In the genomic region with DNA sequence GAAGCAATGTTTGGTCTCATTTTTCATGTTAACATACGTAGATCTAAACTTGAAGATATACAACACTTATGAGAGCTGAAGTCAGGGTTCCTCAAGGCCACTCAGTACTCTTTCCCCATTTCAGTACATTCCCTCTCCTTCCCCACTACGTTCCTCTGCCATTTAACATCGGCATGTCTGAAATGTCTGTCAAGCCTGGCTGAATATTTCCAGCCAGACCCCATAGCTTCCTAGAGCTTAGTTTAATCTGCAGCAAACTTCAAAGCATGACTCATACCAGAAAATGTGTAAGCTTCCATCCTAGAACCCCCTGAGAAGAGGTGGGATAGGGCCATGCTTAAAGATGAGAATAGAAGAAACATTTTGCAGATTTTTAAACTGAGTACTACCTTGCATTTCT, we compare ENCODE assay signal across 21 cellular contexts. TPM values are rescaled to one million over a fixed set of nuclear protein-coding genes. Genes with fewer than 3 reads are reported as not detected.
DNase-seq lines count a peak whose midpoint lies in the region; ATAC-seq and TF ChIP-seq lines count a peak whose summit lies in the region.
"Had no signal": no experiment of that assay in that cellular context is flagged by ENCODE, and none has a peak within 500 bp of the region (broad histone marks: within the 10 kb centered on the region; RNA-seq: fewer than 3 reads in every experiment).

No MANE protein-coding gene starts in this region.

- no peak for TF ChIP-seq CTCF in HFFc6 (IDR thresholded peaks at IDR 0.05)

- H3K4me3 Mint-ChIP-seq in activated naive CD8-positive, alpha-beta T cell treated with anti-CD3 and anti-CD28 coated beads, Interleukin-2, amount 10 ng/mL, durations not matched to agents 7 days and 5 days: peak overlapping the region; percentile 13
- H3K4me3 Mint-ChIP-seq in activated naive CD8-positive, alpha-beta T cell treated with anti-CD3 and anti-CD28 coated beads for 36 hours: no peak overlapping the region
- peak overlapping the region; percentile 10 to 88 (median 43) for H3K4me3 Mint-ChIP-seq in immature natural killer cell
- H3K4me3 Mint-ChIP-seq in HFFc6: no peak overlapping the region
- H3K4me3 Mint-ChIP-seq: CD4-positive, alpha-beta T cell had no signal

- no peak overlapping the region for H3K27ac Mint-ChIP-seq in activated naive CD8-positive, alpha-beta T cell treated with anti-CD3 and anti-CD28 coated beads, Interleukin-2, amount 10 ng/mL, durations not matched to agents 7 days and 5 days
- H3K27ac Mint-ChIP-seq in activated naive CD8-positive, alpha-beta T cell treated with anti-CD3 and anti-CD28 coated beads for 36 hours: no peak overlapping the region
- H3K27ac Mint-ChIP-seq in immature natural killer cell (peak overlapping the region; percentile 73 to 92 (median 84)), HFFc6 (no peak overlapping the region)
- H3K27ac Mint-ChIP-seq: CD4-positive, alpha-beta T cell had no signal

- no peak for ATAC-seq in activated naive CD8-positive, alpha-beta T cell treated with anti-CD3 and anti-CD28 coated beads, Interleukin-2, amount 10 ng/mL, durations not matched to agents 7 days and 5 days (ENCODE audit: low read depth)
- ATAC-seq: HepG2, Right ventricle myocardium inferior had no signal

- peaks cover 49% of the 10 kb centered on the region for H3K4me1 Mint-ChIP-seq in activated naive CD8-positive, alpha-beta T cell treated with anti-CD3 and anti-CD28 coated beads, Interleukin-2, amount 10 ng/mL, durations not matched to agents 7 days and 5 days
- H3K4me1 Mint-ChIP-seq in activated naive CD8-positive, alpha-beta T cell treated with anti-CD3 and anti-CD28 coated beads for 36 hours: peaks cover 22% of the 10 kb centered on the region
- H3K4me1 Mint-ChIP-seq in immature natural killer cell (peaks cover 63 to 84% of the 10 kb centered on the region in 2 donors), HFFc6 (ENCODE audit: low read depth) (peaks cover 24% of the 10 kb centered on the region)

- H3K27me3 Mint-ChIP-seq in activated naive CD8-positive, alpha-beta T cell treated with anti-CD3 and anti-CD28 coated beads, Interleukin-2, amount 10 ng/mL, durations not matched to agents 7 days and 5 days: no peaks in the 10 kb centered on the region
- H3K27me3 Mint-ChIP-seq in activated naive CD8-positive, alpha-beta T cell treated with anti-CD3 and anti-CD28 coated beads for 36 hours: no peaks in the 10 kb centered on the region
- peaks cover 2 to 8% (median 2%) of the 10 kb centered on the region in 3 donors for H3K27me3 Mint-ChIP-seq in immature natural killer cell (ENCODE audit: low read depth in 3 of 3)
- H3K27me3 Mint-ChIP-seq in HFFc6 (ENCODE audit: insufficient read depth): peaks cover 2% of the 10 kb centered on the region
- H3K27me3 Mint-ChIP-seq: CD4-positive, alpha-beta T cell had no signal

- H3K36me3 Mint-ChIP-seq in activated naive CD8-positive, alpha-beta T cell treated with anti-CD3 and anti-CD28 coated beads, Interleukin-2, amount 10 ng/mL, durations not matched to agents 7 days and 5 days: peaks cover 67% of the 10 kb centered on the region
- no peaks in the 10 kb centered on the region for H3K36me3 Mint-ChIP-seq in activated naive CD8-positive, alpha-beta T cell treated with anti-CD3 and anti-CD28 coated beads for 36 hours
- peaks cover 55 to 74% (median 70%) of the 10 kb centered on the region in 3 donors for H3K36me3 Mint-ChIP-seq in immature natural killer cell
- no peaks in the 10 kb centered on the region for H3K36me3 Mint-ChIP-seq in HFFc6 (ENCODE audit: low read depth)

- no peaks in the 10 kb centered on the region for H3K9me3 Mint-ChIP-seq in activated naive CD8-positive, alpha-beta T cell treated with anti-CD3 and anti-CD28 coated beads, Interleukin-2, amount 10 ng/mL, durations not matched to agents 7 days and 5 days
- H3K9me3 Mint-ChIP-seq in activated naive CD8-positive, alpha-beta T cell treated with anti-CD3 and anti-CD28 coated beads for 36 hours: no peaks in the 10 kb centered on the region
- H3K9me3 Mint-ChIP-seq in immature natural killer cell (no peaks in the 10 kb centered on the region), HFFc6 (no peaks in the 10 kb centered on the region)
- H3K9me3 Mint-ChIP-seq: CD4-positive, alpha-beta T cell had no signal

- no peak for DNase-seq in activated naive CD8-positive, alpha-beta T cell treated with anti-CD3 and anti-CD28 coated beads, Interleukin-2, amount 10 ng/mL, durations not matched to agents 7 days and 5 days
- no peak for DNase-seq in activated naive CD8-positive, alpha-beta T cell treated with anti-CD3 and anti-CD28 coated beads for 36 hours
- DNase-seq in amniotic epithelial cell (ENCODE audit: low read depth): peak; percentile 12
- no peak for DNase-seq in immature natural killer cell
- DNase-seq in activated CD4-positive, CD25-positive, alpha-beta regulatory T cell treated with anti-CD3 and anti-CD28 coated beads, Interleukin-2, amount 50 U/mL, for 72 hours: no peak
- DNase-seq in HFFc6: no peak
- DNase-seq in occipital lobe (lab: John Stamatoyannopoulos, UW): no peak
- DNase-seq: CD4-positive, alpha-beta T cell; DMS53; KBM-7; MV-4-11; NCI-H1417; NCI-H187; NCI-H2227 treated with DMSO at 0.1 percent for 48 hours; NCI-H510A treated with DMSO at 0.1 percent for 48 hours; NCI-H774 had no signal

- POLR2A ChIA-PET in activated naive CD8-positive, alpha-beta T cell treated with anti-CD3 and anti-CD28 coated beads, Interleukin-2, amount 10 ng/mL, durations not matched to agents 7 days and 5 days (lab: Charles Lee): interaction anchor here (1.1 kb wide), 1 partner anchor 9 kb away, joined by 3 read pairs; no protein-coding TSS in a partner anchor

RNA-seq across cellular contexts. Expression of gene GZMA, which starts 6.2 kb away (rescaled TPM):
- 100 to 1,000 TPM; 242 to 250 TPM for total RNA-seq in activated naive CD8-positive, alpha-beta T cell treated with anti-CD3 and anti-CD28 coated beads, Interleukin-2, amount 10 ng/mL, durations not matched to agents 7 days and 5 days
- total RNA-seq in activated naive CD8-positive, alpha-beta T cell treated with anti-CD3 and anti-CD28 coated beads for 36 hours: 1 to 10 TPM in 1 of 2 experiments, under 1 TPM in 1; 0.66 to 1.6 TPM
- 1,000 to 10,000 TPM; 2,482 to 3,629 (median 2,746) TPM for polyA plus RNA-seq in immature natural killer cell
- total RNA-seq in HFFc6 (2021; fragmentation: NEBNext Ultra II Directional; extraction: Animal tissue kit (Norgen Biotek cat#: 25700)): not detected
- total RNA-seq in occipital lobe: not detected
- total RNA-seq: H4, HepG2, OCI-LY7 had no signal
- polyA plus RNA-seq: BJ, HepG2 had no signal

RNA-seq across cellular contexts. Expression of gene GPX8, which starts 51.3 kb away (rescaled TPM):
- not detected for total RNA-seq in activated naive CD8-positive, alpha-beta T cell treated with anti-CD3 and anti-CD28 coated beads, Interleukin-2, amount 10 ng/mL, durations not matched to agents 7 days and 5 days
- not detected for total RNA-seq in activated naive CD8-positive, alpha-beta T cell treated with anti-CD3 and anti-CD28 coated beads for 36 hours
- not detected for polyA plus RNA-seq in immature natural killer cell
- total RNA-seq in HFFc6 (2021; fragmentation: NEBNext Ultra II Directional; extraction: Animal tissue kit (Norgen Biotek cat#: 25700)): 100 to 1,000 TPM; 209 to 229 (median 220) TPM
- total RNA-seq in occipital lobe: 4.4 TPM
- total RNA-seq: CD4-positive, alpha-beta T cell; OCI-LY7 had no signal

Comparison
In these comparisons a context has a peak if more than half of its experiments do, and no peak if none do; other contexts are left out.
1. H3K4me3 Mint-ChIP-seq: peak in activated naive CD8-positive, alpha-beta T cell treated with anti-CD3 and anti-CD28 coated beads, Interleukin-2, amount 10 ng/mL, durations not matched to agents 7 days and 5 days (single experiment) and immature natural killer cell (5 of 5); none in activated naive CD8-positive, alpha-beta T cell treated with anti-CD3 and anti-CD28 coated beads for 36 hours (single experiment) and HFFc6 (single experiment).
2. RNA of gene GZMA, which starts 6.2 kb away (total RNA-seq): 242 to 250 TPM in activated naive CD8-positive, alpha-beta T cell treated with anti-CD3 and anti-CD28 coated beads, Interleukin-2, amount 10 ng/mL, durations not matched to agents 7 days and 5 days; 0.66 to 1.6 TPM in activated naive CD8-positive, alpha-beta T cell treated with anti-CD3 and anti-CD28 coated beads for 36 hours, not detected in HFFc6 and not detected in occipital lobe (single experiment); every median in the first group is over 10 times any median in the second.
3. H3K27ac Mint-ChIP-seq: peak in immature natural killer cell (6 of 6); none in activated naive CD8-positive, alpha-beta T cell treated with anti-CD3 and anti-CD28 coated beads, Interleukin-2, amount 10 ng/mL, durations not matched to agents 7 days and 5 days (single experiment), activated naive CD8-positive, alpha-beta T cell treated with anti-CD3 and anti-CD28 coated beads for 36 hours (single experiment) and HFFc6 (single experiment).
4. RNA of gene GPX8, which starts 51.3 kb away (total RNA-seq): 209 to 229 TPM in HFFc6; 4.4 TPM in occipital lobe (single experiment), not detected in activated naive CD8-positive, alpha-beta T cell treated with anti-CD3 and anti-CD28 coated beads, Interleukin-2, amount 10 ng/mL, durations not matched to agents 7 days and 5 days and not detected in activated naive CD8-positive, alpha-beta T cell treated with anti-CD3 and anti-CD28 coated beads for 36 hours; every median in the first group is over 10 times any median in the second.